In genomic region chr1:219708919-219709318, GRCh38 we compare ENCODE assay signal across 23 cellular contexts.
"Had no signal": no experiment of that assay in that cellular context is flagged by ENCODE, and none has a peak within 500 bp of the region (broad histone marks: within the 10 kb centered on the region; RNA-seq: fewer than 3 reads in every experiment).

No MANE protein-coding gene starts in this region.

- H3K4me1 ChIP-seq: lower lobe of right lung, prostate gland, right atrium auricular region, sigmoid colon, testis, tibial artery had no signal

- H3K9me3 ChIP-seq: lower lobe of right lung, prostate gland, right atrium auricular region, sigmoid colon, testis, tibial artery had no signal

- FAIRE-seq: colon, frontal cortex had no signal

- DNase-seq: dorsolateral prefrontal cortex; effector CD4-positive, alpha-beta T cell; hypothalamus; immature natural killer cell; islet precursor cell; kidney glomerular epithelial cell; left colon; left ventricle myocardium superior; lower lobe of right lung; natural killer cell; occipital lobe; sigmoid colon; stimulated activated CD4-positive, alpha-beta T cell treated with anti-CD3 and anti-CD28 coated beads, Interleukin-2, amount 100 ng/mL, for 24 hours; stimulated activated CD4-positive, alpha-beta T cell treated with anti-CD3 and anti-CD28 coated beads, Interleukin-4, amount 100 ng/mL, for 4 hours; stimulated activated naive CD8-positive, alpha-beta T cell treated with anti-CD3 and anti-CD28 coated beads, Interleukin-15, Interleukin-2, amounts not matched to agents 100 U/mL and 50 U/mL, for 24 hours; substantia nigra; testis; tibial artery had no signal

- H3K36me3 ChIP-seq: lower lobe of right lung, prostate gland, right atrium auricular region, sigmoid colon, tibial artery had no signal

- H3K27ac ChIP-seq: dorsolateral prefrontal cortex, lower lobe of right lung, prostate gland, right atrium auricular region, sigmoid colon, testis, tibial artery had no signal

- ATAC-seq: left colon; left ventricle myocardium superior; lower lobe of right lung; natural killer cell; stimulated activated memory B cell treated with anti-CD40 and anti-IgM and Interleukin-4, amounts not matched to agents 10 μg/mL and 1 μg/mL and 100 μg/mL, for 72 hours; stimulated activated naive CD8-positive, alpha-beta T cell treated with anti-CD3 and anti-CD28 coated beads, Interleukin-15, Interleukin-2, amounts not matched to agents 100 U/mL and 50 U/mL, for 24 hours had no signal

- H3K27me3 ChIP-seq: dorsolateral prefrontal cortex, right atrium auricular region, sigmoid colon, testis, tibial artery had no signal

- H3K4me3 ChIP-seq: dorsolateral prefrontal cortex, lower lobe of right lung, prostate gland, right atrium auricular region, sigmoid colon, testis, tibial artery had no signal
